Comparison of ENCODE assay signal across 8 cellular contexts in the genomic region with DNA sequence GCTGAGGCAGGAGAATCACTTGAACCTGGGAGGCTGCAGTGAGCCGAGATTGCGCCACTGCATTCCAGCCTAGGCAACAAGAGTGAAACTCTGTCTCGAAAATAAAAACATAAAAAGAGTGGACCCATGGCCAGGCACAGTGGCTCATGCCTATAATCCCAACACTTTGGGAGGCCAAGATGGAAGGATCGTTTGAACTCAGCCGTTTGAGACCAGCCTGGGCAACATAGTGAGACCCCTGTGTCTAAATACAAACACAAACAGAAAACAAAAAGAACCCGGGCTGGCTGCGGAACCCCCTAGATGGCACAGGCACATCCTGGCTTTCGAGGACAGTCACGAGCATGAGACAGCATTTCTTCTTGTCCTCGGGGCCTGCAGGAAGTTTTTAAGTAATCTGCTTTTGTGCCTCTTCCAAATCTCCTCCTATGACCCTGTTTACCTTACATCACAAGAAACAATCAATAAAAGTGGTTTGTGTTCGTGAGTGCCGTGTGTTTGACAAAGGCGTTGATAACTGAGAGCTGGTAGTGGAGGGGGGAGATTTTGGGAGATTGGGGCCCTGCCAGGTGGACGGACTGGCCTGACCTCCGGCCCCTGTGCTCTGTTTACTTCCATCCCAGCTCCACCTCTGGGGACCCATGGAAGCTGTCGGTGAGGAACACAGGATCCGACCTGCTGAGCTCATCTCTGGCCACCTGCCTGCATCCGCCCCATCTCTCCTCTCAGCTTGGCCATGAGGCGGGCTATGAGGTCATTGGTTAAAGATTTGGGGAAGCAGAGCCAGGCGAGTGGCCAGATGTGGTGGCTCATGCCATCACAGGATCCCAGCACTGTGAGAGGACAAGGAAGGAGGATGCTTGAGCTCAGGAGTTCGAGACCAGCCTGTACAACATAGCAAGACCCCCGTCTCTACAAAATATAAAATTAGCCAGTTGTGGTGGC. TPM values are rescaled to one million over a fixed set of nuclear protein-coding genes. Genes with fewer than 3 reads are reported as not detected.
A peak's percentile ranks its signal among the peaks of the same experiment; 100 is the strongest.
DNase-seq lines count a peak whose midpoint lies in the region; ATAC-seq and TF ChIP-seq lines count a peak whose summit lies in the region.

No MANE protein-coding gene starts in this region.

- DNase-seq in GM04503 (ENCODE audit: low read depth) = peak; percentile 84
- peak; percentile 45 to 90 (median 77) for DNase-seq in Peyer's patch
- DNase-seq in fibroblast of the conjunctiva (ENCODE audit: low read depth) = peak; percentile 84
- no peak for DNase-seq in COR-L47 (lab: John Stamatoyannopoulos, UW)
- no peak for DNase-seq in retina

- no peak overlapping the region for H3K9ac ChIP-seq in rectal smooth muscle tissue (ENCODE audit: low read length)

- no peaks in the 10 kb centered on the region for H3K9me3 ChIP-seq in Peyer's patch

- ATAC-seq in HG02588 (IDR thresholded peaks at IDR 0.05; ENCODE audit: unreplicated experiment) = no peak
- ATAC-seq in HG03280 (IDR thresholded peaks at IDR 0.05; ENCODE audit: unreplicated experiment) = no peak

- TF ChIP-seq POLR2A in Peyer's patch (IDR thresholded peaks at IDR 0.05) = no peak

- H3K4me3 ChIP-seq in Peyer's patch (no peak overlapping the region), rectal smooth muscle tissue (ENCODE audit: low read length) (no peak overlapping the region)

- H3K4me1 ChIP-seq in Peyer's patch (peaks cover 0 to 27% (median 6%) of the 10 kb centered on the region in 4 donors), rectal smooth muscle tissue (ENCODE audit: control insufficient read depth, insufficient read depth, low read length) (peaks cover 6% of the 10 kb centered on the region)

- H3K36me3 ChIP-seq in Peyer's patch = no peaks in the 10 kb centered on the region
- H3K36me3 ChIP-seq in rectal smooth muscle tissue (ENCODE audit: control insufficient read depth, insufficient read depth, low read length) = no peaks in the 10 kb centered on the region

- peak overlapping the region; percentile 62 to 71 (median 68) for H3K27ac ChIP-seq in Peyer's patch
- peak overlapping the region; percentile 45 for H3K27ac ChIP-seq in rectal smooth muscle tissue (ENCODE audit: low read depth, low read length)

- no peak for TF ChIP-seq CTCF in Peyer's patch (IDR thresholded peaks at IDR 0.05)

- H3K27me3 ChIP-seq in Peyer's patch (no peaks in the 10 kb centered on the region), rectal smooth muscle tissue (ENCODE audit: control insufficient read depth, insufficient read depth, low read length) (no peaks in the 10 kb centered on the region)

RNA-seq across cellular contexts. Expression of a gene that starts 5.9 kb away (rescaled TPM):
- 10 to 100 TPM in 1 of 4 donors, 1 to 10 TPM in 3; 6.8 to 11.6 (median 9.0) TPM for total RNA-seq in Peyer's patch

RNA-seq across cellular contexts. Expression of a gene that starts 17.3 kb away (rescaled TPM):
- 1 to 10 TPM; 2.5 to 4.2 (median 3.6) TPM for total RNA-seq in Peyer's patch

RNA-seq across cellular contexts. Expression of a gene that starts 39.1 kb away (rescaled TPM):
- 10 to 100 TPM; 34.0 to 85.8 (median 39.9) TPM for total RNA-seq in Peyer's patch

RNA-seq across cellular contexts. Expression of a gene that starts 39.7 kb away (rescaled TPM):
- 100 to 1,000 TPM in 1 of 4 donors, 10 to 100 TPM in 3; 45.4 to 138 (median 89.2) TPM for total RNA-seq in Peyer's patch

RNA-seq across cellular contexts. Expression of a gene that starts 57.2 kb away (rescaled TPM):
- total RNA-seq in Peyer's patch = 100 to 1,000 TPM; 102 to 193 (median 178) TPM

Comparison
In these comparisons a context has a peak if more than half of its experiments do, and no peak if none do; other contexts are left out.
1. DNase-seq: peak in GM04503 (single experiment), Peyer's patch (3 of 3) and fibroblast of the conjunctiva (single experiment); none in COR-L47 (single experiment) and retina (single experiment).